8 cellular contexts compared by ENCODE assay signal in the genomic region with DNA sequence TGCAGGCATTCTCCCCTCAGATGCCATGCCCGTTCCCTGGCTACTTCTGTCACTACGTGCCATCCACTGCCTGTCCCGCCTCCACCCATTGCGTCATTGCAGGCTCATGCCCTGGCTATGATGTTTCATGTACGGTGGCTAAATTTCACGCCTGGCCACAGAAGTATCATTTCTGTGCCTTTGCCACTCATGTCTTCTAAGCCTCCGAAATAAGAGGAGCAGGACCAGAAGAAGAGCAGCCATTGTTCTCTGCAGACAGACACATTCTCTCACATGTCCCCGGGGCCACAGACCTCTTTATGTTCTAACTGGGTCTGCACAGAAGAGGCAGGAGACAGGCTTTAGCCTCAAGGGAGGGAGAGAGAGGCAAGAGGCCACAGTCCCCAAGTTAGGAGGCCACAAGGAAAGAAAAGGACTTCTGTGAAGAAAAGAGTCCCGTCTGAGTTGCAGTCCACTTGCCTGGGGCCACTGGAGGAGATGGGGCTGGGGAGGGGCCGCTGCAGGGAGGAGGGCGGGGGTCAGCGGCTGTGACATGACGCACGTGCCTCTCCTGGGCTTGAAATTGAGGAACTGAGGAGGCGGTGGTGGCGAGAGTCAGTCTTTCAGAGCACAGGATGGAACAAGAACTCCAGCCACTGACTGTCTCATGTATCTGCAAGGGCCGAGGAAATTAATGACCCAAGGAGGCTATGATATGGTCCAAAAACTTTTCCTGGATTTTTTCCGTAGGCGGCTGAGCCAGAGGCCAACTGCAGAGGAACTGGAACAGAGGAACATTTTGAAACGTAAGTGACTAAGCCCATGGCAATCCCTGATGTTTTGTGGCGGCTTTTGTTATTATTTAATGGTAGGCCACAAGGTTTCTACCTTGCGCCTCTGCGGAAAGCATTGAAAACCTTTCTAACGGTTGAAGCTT. TPM values are rescaled to one million over a fixed set of nuclear protein-coding genes. Genes with fewer than 3 reads are reported as not detected.
DNase-seq lines count a peak whose midpoint lies in the region; ATAC-seq and TF ChIP-seq lines count a peak whose summit lies in the region.

No MANE protein-coding gene starts in this region.

- peak overlapping the region; percentile 88 for H3K27ac ChIP-seq in BLaER1
- peak overlapping the region; percentile 73 for H3K27ac ChIP-seq in HL-60 (replicated peaks)
- H3K27ac ChIP-seq in tibial nerve, result peak overlapping the region in 3 of 4 donors; percentile 11 to 60 (median 53)

- no peaks in the 10 kb centered on the region for H3K9me3 ChIP-seq in BLaER1
- H3K9me3 ChIP-seq in tibial nerve, result no peaks in the 10 kb centered on the region

- POLR2A ChIA-PET in activated CD4-positive, alpha-beta memory T cell treated with anti-CD3 and anti-CD28 coated beads for 36 hours (lab: Charles Lee), result no interaction called here

- peaks cover 16% of the 10 kb centered on the region for H3K4me1 Mint-ChIP-seq in activated CD4-positive, alpha-beta memory T cell treated with anti-CD3 and anti-CD28 coated beads for 36 hours (ENCODE audit: low read depth)

- no peaks in the 10 kb centered on the region for H3K36me3 Mint-ChIP-seq in activated CD4-positive, alpha-beta memory T cell treated with anti-CD3 and anti-CD28 coated beads for 36 hours

- TF ChIP-seq POLR2A in tibial nerve (IDR thresholded peaks at IDR 0.05), result no peak

- WGBS in tibial nerve, 2 donors, result 51 to 59% methylated on average over 24 of the region's 24 CpGs

- peak overlapping the region; percentile 78 for H3K4me3 ChIP-seq in BLaER1
- H3K4me3 ChIP-seq in HL-60 (replicated peaks; ENCODE audit: insufficient read depth, low read length), result peak overlapping the region; percentile 55
- H3K4me3 ChIP-seq in tibial nerve, result peak overlapping the region in 1 of 4 donors; percentile 24
- no peak overlapping the region for H3K4me3 ChIP-seq in H7 (ENCODE audit: insufficient read depth, low read depth, low read length)

- TF ChIP-seq CTCF in HL-60 (IDR thresholded peaks at IDR 0.05; ENCODE audit: insufficient read depth, low read length), result no peak
- no peak for TF ChIP-seq CTCF in tibial nerve (IDR thresholded peaks at IDR 0.05)

- peak; percentile 65 for ATAC-seq in GM19438 (IDR thresholded peaks at IDR 0.05; ENCODE audit: low read depth, unreplicated experiment)

- no peaks in the 10 kb centered on the region for H3K27me3 Mint-ChIP-seq in activated CD4-positive, alpha-beta memory T cell treated with anti-CD3 and anti-CD28 coated beads for 36 hours

- no peak overlapping the region for H3K4me3 Mint-ChIP-seq in activated CD4-positive, alpha-beta memory T cell treated with anti-CD3 and anti-CD28 coated beads for 36 hours

- H3K27ac Mint-ChIP-seq in activated CD4-positive, alpha-beta memory T cell treated with anti-CD3 and anti-CD28 coated beads for 36 hours, result no peak overlapping the region

- peak in 1 of 2 experiments; percentile 84 for DNase-seq in HL-60 (ENCODE audit: low read depth in 1 of 2, low spot score in 1 of 2)
- peak; percentile 49 for DNase-seq in glomerular visceral epithelial cell (ENCODE audit: extremely low spot score)
- DNase-seq in tibial nerve (ENCODE audit: low spot score in 2 of 2), result peak; percentile 24 to 43
- no peak for DNase-seq in H7
- DNase-seq in stimulated activated CD8-positive, alpha-beta memory T cell treated with anti-CD3 and anti-CD28 coated beads, Interleukin-4, amount 100 ng/mL, for 48 hours, result no peak
- DNase-seq in activated CD4-positive, alpha-beta memory T cell treated with anti-CD3 and anti-CD28 coated beads for 36 hours, result no peak

- peak in 1 of 2 donors; percentile 32 for TF ChIP-seq EP300 in tibial nerve (IDR thresholded peaks at IDR 0.05)

- peaks cover 26% of the 10 kb centered on the region for H4K20me1 ChIP-seq in BLaER1

- intact Hi-C loops in activated CD4-positive, alpha-beta memory T cell treated with anti-CD3 and anti-CD28 coated beads for 36 hours (cut with micrococcal nuclease), result loop anchor here (1.0 to 2.0 kb wide), 2 partner anchors 30 to 83 kb away; no protein-coding TSS in a partner anchor

- H3K27me3 ChIP-seq in BLaER1 (peaks cover 21% of the 10 kb centered on the region; the same call in 1 of the 2 replicates), HL-60 (ENCODE audit: insufficient read depth, poor library complexity, severe bottlenecking) (no peaks in the 10 kb centered on the region), tibial nerve (no peaks in the 10 kb centered on the region), H7 (ENCODE audit: control insufficient read depth, insufficient read depth, low read length) (no peaks in the 10 kb centered on the region)

- peak overlapping the region; percentile 90 for H3K9ac ChIP-seq in BLaER1

- H3K4me2 ChIP-seq in BLaER1, result peak overlapping the region; percentile 86

- CTCF ChIA-PET in activated CD4-positive, alpha-beta memory T cell treated with anti-CD3 and anti-CD28 coated beads for 36 hours (lab: Charles Lee), result no interaction called here

- H3K4me1 ChIP-seq in BLaER1 (peaks cover 74% of the 10 kb centered on the region), tibial nerve (peaks cover 0 to 22% (median 9%) of the 10 kb centered on the region in 4 donors)

- no peaks in the 10 kb centered on the region for H3K9me3 Mint-ChIP-seq in activated CD4-positive, alpha-beta memory T cell treated with anti-CD3 and anti-CD28 coated beads for 36 hours

- H3K36me3 ChIP-seq in BLaER1, result peaks cover 21% of the 10 kb centered on the region
- peaks cover 0 to 7% (median 0%) of the 10 kb centered on the region in 3 donors for H3K36me3 ChIP-seq in tibial nerve
- no peaks in the 10 kb centered on the region; the same call in 1 of the 2 replicates for H3K36me3 ChIP-seq in H7 (replicated peaks; ENCODE audit: control insufficient read depth, insufficient read depth, low read length)

RNA-seq across cellular contexts. Expression of a gene that starts 55.9 kb away (rescaled TPM):
- total RNA-seq in tibial nerve, result 10 to 100 TPM in 1 of 4 donors, 1 to 10 TPM in 3; 5.5 to 28.2 (median 7.1) TPM
- 35.2 and 42.1 TPM in 2 replicates for total RNA-seq in H7 (2014; rRNA removed; shearing (Covaris generic))
- total RNA-seq in activated CD4-positive, alpha-beta memory T cell treated with anti-CD3 and anti-CD28 coated beads for 36 hours, result 10 to 100 TPM; 20.6 to 21.7 TPM

Comparison
In these comparisons a context has a peak if more than half of its experiments do, and no peak if none do; other contexts are left out.
1. DNase-seq: peak in glomerular visceral epithelial cell (single experiment) and tibial nerve (2 of 2); none in H7 (single experiment), stimulated activated CD8-positive, alpha-beta memory T cell treated with anti-CD3 and anti-CD28 coated beads, Interleukin-4, amount 100 ng/mL, for 48 hours (single experiment) and activated CD4-positive, alpha-beta memory T cell treated with anti-CD3 and anti-CD28 coated beads for 36 hours (single experiment).
2. Peak in every context shown above with its lines, with median percentiles within 50 percentile points of each other: H3K27ac ChIP-seq.